Comparison of ENCODE assay signal across 1 cellular context in the genomic region with DNA sequence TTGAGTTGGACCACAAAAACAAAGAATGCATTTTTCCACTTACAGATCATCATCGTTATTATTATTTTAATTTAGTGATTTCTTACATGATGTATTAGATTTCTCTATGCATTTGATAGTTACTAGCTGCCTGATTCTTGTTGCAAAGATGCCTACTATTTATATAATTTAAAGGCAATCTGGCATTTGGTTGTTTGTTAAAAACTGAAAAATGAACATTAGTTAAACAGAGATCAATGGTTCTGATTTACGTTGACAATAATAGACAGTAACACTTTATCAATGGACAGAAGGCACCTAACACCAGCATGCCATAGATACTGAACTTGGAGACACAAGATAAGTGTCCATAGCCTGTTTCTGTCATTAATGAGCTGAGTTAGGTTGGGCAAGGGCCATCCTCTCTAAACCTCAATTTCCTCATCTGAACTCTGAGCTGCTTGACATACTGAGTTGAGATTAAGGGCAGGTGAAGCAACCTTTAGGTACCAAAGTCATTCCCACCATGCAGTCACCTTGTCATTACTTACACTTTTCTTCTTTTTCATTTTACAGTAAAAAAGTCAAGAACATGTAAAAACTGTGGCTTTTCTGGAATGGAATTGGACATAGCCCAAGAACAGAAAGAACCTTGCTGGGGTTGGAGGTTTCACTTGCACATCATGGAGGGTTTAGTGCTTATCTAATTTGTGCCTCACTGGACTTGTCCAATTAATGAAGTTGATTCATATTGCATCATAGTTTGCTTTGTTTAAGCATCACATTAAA.
A peak's percentile ranks its signal among the peaks of the same experiment; 100 is the strongest.
TF ChIP-seq lines count a peak whose summit lies in the region.

No MANE protein-coding gene starts in this region.

TF ChIP-seq in HepG2, 621 proteins besides CTCF, POLR2A, EP300 and RAD21 (continued from another document and continues in another):
- TF ChIP-seq SETDB1 (CRISPR knock-in tag; IDR thresholded peaks at IDR 0.05; ENCODE audit: borderline replicate concordance), result no peak
- no peak for TF ChIP-seq ZNF768 (CRISPR knock-in tag; IDR thresholded peaks at IDR 0.05)
- TF ChIP-seq CC2D1A (CRISPR knock-in tag; IDR thresholded peaks at IDR 0.05), result no peak
- no peak for TF ChIP-seq ZSCAN9 (CRISPR knock-in tag; IDR thresholded peaks at IDR 0.05; ENCODE audit: borderline replicate concordance)
- no peak for TF ChIP-seq NPAS2 (CRISPR knock-in tag; IDR thresholded peaks at IDR 0.05; ENCODE audit: borderline replicate concordance)
- peak; percentile 92 for TF ChIP-seq CEBPG (CRISPR knock-in tag; IDR thresholded peaks at IDR 0.05)
- no peak for TF ChIP-seq MAFK (conservative IDR thresholded peaks at IDR 0.05 in 1 of 2, IDR thresholded peaks at IDR 0.05 in 1 of 2; ENCODE audit: low read length in 2 of 2)
- TF ChIP-seq ZNF350 (CRISPR knock-in tag; IDR thresholded peaks at IDR 0.05; ENCODE audit: borderline replicate concordance, low read depth), result no peak
- TF ChIP-seq SNAI1 (CRISPR knock-in tag; IDR thresholded peaks at IDR 0.05; ENCODE audit: borderline replicate concordance), result no peak
- TF ChIP-seq NAIF1 (CRISPR knock-in tag; IDR thresholded peaks at IDR 0.05; ENCODE audit: borderline replicate concordance), result no peak
- no peak for TF ChIP-seq ZNF569 (CRISPR knock-in tag; IDR thresholded peaks at IDR 0.05; ENCODE audit: borderline replicate concordance)
- TF ChIP-seq, protein P1, sequence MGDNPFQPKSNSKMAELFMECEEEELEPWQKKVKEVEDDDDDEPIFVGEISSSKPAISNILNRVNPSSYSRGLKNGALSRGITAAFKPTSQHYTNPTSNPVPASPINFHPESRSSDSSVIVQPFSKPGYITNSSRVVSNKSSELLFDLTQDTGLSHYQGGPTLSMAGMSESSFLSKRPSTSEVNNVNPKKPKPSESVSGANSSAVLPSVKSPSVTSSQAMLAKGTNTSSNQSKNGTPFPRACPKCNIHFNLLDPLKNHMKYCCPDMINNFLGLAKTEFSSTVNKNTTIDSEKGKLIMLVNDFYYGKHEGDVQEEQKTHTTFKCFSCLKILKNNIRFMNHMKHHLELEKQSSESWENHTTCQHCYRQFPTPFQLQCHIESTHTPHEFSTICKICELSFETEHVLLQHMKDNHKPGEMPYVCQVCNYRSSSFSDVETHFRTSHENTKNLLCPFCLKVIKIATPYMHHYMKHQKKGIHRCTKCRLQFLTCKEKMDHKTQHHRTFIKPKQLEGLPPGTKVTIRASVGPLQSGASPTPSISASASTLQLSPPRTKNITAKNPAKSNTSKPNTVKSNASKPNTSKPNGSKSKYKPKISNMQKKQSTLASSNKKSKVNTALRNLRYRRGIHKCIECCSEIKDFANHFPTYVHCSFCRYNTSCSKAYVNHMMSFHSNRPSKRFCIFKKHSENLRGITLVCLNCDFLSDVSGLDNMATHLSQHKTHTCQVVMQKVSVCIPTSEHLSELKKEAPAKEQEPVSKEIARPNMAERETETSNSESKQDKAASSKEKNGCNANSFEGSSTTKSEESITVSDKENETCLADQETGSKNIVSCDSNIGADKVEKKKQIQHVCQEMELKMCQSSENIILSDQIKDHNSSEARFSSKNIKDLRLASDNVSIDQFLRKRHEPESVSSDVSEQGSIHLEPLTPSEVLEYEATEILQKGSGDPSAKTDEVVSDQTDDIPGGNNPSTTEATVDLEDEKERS (CRISPR knock-in tag; IDR thresholded peaks at IDR 0.05), result peak; percentile 63; the same call in 1 of the 2 replicates
- TF ChIP-seq, protein P2, sequence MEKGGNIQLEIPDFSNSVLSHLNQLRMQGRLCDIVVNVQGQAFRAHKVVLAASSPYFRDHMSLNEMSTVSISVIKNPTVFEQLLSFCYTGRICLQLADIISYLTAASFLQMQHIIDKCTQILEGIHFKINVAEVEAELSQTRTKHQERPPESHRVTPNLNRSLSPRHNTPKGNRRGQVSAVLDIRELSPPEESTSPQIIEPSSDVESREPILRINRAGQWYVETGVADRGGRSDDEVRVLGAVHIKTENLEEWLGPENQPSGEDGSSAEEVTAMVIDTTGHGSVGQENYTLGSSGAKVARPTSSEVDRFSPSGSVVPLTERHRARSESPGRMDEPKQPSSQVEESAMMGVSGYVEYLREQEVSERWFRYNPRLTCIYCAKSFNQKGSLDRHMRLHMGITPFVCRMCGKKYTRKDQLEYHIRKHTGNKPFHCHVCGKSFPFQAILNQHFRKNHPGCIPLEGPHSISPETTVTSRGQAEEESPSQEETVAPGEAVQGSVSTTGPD (CRISPR knock-in tag; IDR thresholded peaks at IDR 0.05), result no peak
- TF ChIP-seq LCORL (IDR thresholded peaks at IDR 0.05), result no peak
- TF ChIP-seq LCORL (CRISPR knock-in tag; IDR thresholded peaks at IDR 0.05), result peak; percentile 53; the same call in 1 of the 2 replicates
- TF ChIP-seq TGIF2 (CRISPR knock-in tag; IDR thresholded peaks at IDR 0.05), result peak; percentile 64; the same call in 1 of the 2 replicates
- TF ChIP-seq ZNF501 (CRISPR knock-in tag; IDR thresholded peaks at IDR 0.05), result no peak
- 0 out of 2 replicates have a peak, but pooled peaks have one; percentile 42 for TF ChIP-seq MBD4 (IDR thresholded peaks at IDR 0.05; ENCODE audit: borderline replicate concordance, low read length)
- no peak for TF ChIP-seq GTF2F1 (IDR thresholded peaks at IDR 0.05; ENCODE audit: low read length)
- TF ChIP-seq, protein P3, sequence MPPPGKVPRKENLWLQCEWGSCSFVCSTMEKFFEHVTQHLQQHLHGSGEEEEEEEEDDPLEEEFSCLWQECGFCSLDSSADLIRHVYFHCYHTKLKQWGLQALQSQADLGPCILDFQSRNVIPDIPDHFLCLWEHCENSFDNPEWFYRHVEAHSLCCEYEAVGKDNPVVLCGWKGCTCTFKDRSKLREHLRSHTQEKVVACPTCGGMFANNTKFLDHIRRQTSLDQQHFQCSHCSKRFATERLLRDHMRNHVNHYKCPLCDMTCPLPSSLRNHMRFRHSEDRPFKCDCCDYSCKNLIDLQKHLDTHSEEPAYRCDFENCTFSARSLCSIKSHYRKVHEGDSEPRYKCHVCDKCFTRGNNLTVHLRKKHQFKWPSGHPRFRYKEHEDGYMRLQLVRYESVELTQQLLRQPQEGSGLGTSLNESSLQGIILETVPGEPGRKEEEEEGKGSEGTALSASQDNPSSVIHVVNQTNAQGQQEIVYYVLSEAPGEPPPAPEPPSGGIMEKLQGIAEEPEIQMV (CRISPR knock-in tag; IDR thresholded peaks at IDR 0.05; ENCODE audit: low read depth), result no peak
- TF ChIP-seq, protein P4, sequence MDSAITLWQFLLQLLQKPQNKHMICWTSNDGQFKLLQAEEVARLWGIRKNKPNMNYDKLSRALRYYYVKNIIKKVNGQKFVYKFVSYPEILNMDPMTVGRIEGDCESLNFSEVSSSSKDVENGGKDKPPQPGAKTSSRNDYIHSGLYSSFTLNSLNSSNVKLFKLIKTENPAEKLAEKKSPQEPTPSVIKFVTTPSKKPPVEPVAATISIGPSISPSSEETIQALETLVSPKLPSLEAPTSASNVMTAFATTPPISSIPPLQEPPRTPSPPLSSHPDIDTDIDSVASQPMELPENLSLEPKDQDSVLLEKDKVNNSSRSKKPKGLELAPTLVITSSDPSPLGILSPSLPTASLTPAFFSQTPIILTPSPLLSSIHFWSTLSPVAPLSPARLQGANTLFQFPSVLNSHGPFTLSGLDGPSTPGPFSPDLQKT (CRISPR knock-in tag; IDR thresholded peaks at IDR 0.05; ENCODE audit: borderline replicate concordance), result no peak
- TF ChIP-seq HNRNPK (IDR thresholded peaks at IDR 0.05; ENCODE audit: low read depth, low read length, poor library complexity, severe bottlenecking), result no peak
- no peak for TF ChIP-seq ZNF749 (CRISPR knock-in tag; IDR thresholded peaks at IDR 0.05; ENCODE audit: borderline replicate concordance)
- TF ChIP-seq, protein P5, sequence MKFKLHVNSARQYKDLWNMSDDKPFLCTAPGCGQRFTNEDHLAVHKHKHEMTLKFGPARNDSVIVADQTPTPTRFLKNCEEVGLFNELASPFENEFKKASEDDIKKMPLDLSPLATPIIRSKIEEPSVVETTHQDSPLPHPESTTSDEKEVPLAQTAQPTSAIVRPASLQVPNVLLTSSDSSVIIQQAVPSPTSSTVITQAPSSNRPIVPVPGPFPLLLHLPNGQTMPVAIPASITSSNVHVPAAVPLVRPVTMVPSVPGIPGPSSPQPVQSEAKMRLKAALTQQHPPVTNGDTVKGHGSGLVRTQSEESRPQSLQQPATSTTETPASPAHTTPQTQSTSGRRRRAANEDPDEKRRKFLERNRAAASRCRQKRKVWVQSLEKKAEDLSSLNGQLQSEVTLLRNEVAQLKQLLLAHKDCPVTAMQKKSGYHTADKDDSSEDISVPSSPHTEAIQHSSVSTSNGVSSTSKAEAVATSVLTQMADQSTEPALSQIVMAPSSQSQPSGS (CRISPR knock-in tag; IDR thresholded peaks at IDR 0.05), result peak; percentile 48; the same call in 1 of the 2 replicates
- peak; percentile 49; the same call in 1 of the 2 replicates for TF ChIP-seq RXRA (CRISPR knock-in tag; IDR thresholded peaks at IDR 0.05)
- TF ChIP-seq ETV5 (CRISPR knock-in tag; IDR thresholded peaks at IDR 0.05; ENCODE audit: borderline replicate concordance), result peak; percentile 64; the same call in 1 of the 2 replicates
- no peak for TF ChIP-seq ZNF335 (CRISPR knock-in tag; IDR thresholded peaks at IDR 0.05)
- TF ChIP-seq PAWR (CRISPR knock-in tag; IDR thresholded peaks at IDR 0.05; ENCODE audit: borderline replicate concordance), result no peak
- TF ChIP-seq SCMH1 (CRISPR knock-in tag; IDR thresholded peaks at IDR 0.05; ENCODE audit: borderline replicate concordance), result no peak
- TF ChIP-seq, protein P6, sequence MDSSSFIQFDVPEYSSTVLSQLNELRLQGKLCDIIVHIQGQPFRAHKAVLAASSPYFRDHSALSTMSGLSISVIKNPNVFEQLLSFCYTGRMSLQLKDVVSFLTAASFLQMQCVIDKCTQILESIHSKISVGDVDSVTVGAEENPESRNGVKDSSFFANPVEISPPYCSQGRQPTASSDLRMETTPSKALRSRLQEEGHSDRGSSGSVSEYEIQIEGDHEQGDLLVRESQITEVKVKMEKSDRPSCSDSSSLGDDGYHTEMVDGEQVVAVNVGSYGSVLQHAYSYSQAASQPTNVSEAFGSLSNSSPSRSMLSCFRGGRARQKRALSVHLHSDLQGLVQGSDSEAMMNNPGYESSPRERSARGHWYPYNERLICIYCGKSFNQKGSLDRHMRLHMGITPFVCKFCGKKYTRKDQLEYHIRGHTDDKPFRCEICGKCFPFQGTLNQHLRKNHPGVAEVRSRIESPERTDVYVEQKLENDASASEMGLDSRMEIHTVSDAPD (CRISPR knock-in tag; IDR thresholded peaks at IDR 0.05), result no peak
- peak; percentile 84; the same call in 1 of the 2 replicates for TF ChIP-seq ZNF614 (CRISPR knock-in tag; IDR thresholded peaks at IDR 0.05; ENCODE audit: borderline replicate concordance)
- no peak for TF ChIP-seq RELA (CRISPR knock-in tag; IDR thresholded peaks at IDR 0.05)
- TF ChIP-seq ZZZ3 (CRISPR knock-in tag; IDR thresholded peaks at IDR 0.05; ENCODE audit: borderline replicate concordance), result no peak
- TF ChIP-seq ZNF644 (CRISPR knock-in tag; IDR thresholded peaks at IDR 0.05; ENCODE audit: low read depth), result peak; percentile 80
- TF ChIP-seq, protein P7, sequence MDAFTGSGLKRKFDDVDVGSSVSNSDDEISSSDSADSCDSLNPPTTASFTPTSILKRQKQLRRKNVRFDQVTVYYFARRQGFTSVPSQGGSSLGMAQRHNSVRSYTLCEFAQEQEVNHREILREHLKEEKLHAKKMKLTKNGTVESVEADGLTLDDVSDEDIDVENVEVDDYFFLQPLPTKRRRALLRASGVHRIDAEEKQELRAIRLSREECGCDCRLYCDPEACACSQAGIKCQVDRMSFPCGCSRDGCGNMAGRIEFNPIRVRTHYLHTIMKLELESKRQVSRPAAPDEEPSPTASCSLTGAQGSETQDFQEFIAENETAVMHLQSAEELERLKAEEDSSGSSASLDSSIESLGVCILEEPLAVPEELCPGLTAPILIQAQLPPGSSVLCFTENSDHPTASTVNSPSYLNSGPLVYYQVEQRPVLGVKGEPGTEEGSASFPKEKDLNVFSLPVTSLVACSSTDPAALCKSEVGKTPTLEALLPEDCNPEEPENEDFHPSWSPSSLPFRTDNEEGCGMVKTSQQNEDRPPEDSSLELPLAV (CRISPR knock-in tag; conservative IDR thresholded peaks at IDR 0.05; ENCODE audit: low read depth), result no peak
- TF ChIP-seq, protein P8, sequence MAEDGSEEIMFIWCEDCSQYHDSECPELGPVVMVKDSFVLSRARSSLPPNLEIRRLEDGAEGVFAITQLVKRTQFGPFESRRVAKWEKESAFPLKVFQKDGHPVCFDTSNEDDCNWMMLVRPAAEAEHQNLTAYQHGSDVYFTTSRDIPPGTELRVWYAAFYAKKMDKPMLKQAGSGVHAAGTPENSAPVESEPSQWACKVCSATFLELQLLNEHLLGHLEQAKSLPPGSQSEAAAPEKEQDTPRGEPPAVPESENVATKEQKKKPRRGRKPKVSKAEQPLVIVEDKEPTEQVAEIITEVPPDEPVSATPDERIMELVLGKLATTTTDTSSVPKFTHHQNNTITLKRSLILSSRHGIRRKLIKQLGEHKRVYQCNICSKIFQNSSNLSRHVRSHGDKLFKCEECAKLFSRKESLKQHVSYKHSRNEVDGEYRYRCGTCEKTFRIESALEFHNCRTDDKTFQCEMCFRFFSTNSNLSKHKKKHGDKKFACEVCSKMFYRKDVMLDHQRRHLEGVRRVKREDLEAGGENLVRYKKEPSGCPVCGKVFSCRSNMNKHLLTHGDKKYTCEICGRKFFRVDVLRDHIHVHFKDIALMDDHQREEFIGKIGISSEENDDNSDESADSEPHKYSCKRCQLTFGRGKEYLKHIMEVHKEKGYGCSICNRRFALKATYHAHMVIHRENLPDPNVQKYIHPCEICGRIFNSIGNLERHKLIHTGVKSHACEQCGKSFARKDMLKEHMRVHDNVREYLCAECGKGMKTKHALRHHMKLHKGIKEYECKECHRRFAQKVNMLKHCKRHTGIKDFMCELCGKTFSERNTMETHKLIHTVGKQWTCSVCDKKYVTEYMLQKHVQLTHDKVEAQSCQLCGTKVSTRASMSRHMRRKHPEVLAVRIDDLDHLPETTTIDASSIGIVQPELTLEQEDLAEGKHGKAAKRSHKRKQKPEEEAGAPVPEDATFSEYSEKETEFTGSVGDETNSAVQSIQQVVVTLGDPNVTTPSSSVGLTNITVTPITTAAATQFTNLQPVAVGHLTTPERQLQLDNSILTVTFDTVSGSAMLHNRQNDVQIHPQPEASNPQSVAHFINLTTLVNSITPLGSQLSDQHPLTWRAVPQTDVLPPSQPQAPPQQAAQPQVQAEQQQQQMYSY (CRISPR knock-in tag; IDR thresholded peaks at IDR 0.05), result no peak
- TF ChIP-seq ZFP41 (CRISPR knock-in tag; IDR thresholded peaks at IDR 0.05; ENCODE audit: borderline replicate concordance), result no peak
- TF ChIP-seq HNRNPL (IDR thresholded peaks at IDR 0.05; ENCODE audit: low read depth, low read length), result peak; percentile 55; the same call in 1 of the 2 replicates
- TF ChIP-seq NRL (CRISPR knock-in tag; IDR thresholded peaks at IDR 0.05; ENCODE audit: borderline replicate concordance), result no peak
- 0 out of 2 replicates have a peak, but pooled peaks have one; percentile 29 for TF ChIP-seq SPEN (CRISPR knock-in tag; IDR thresholded peaks at IDR 0.05; ENCODE audit: low read depth)
- TF ChIP-seq, protein P9, sequence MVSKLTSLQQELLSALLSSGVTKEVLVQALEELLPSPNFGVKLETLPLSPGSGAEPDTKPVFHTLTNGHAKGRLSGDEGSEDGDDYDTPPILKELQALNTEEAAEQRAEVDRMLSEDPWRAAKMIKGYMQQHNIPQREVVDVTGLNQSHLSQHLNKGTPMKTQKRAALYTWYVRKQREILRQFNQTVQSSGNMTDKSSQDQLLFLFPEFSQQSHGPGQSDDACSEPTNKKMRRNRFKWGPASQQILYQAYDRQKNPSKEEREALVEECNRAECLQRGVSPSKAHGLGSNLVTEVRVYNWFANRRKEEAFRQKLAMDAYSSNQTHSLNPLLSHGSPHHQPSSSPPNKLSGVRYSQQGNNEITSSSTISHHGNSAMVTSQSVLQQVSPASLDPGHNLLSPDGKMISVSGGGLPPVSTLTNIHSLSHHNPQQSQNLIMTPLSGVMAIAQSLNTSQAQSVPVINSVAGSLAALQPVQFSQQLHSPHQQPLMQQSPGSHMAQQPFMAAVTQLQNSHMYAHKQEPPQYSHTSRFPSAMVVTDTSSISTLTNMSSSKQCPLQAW (CRISPR knock-in tag; IDR thresholded peaks at IDR 0.05), result no peak
